Comparison of ENCODE assay signal across 8 cellular contexts in the genomic region with DNA sequence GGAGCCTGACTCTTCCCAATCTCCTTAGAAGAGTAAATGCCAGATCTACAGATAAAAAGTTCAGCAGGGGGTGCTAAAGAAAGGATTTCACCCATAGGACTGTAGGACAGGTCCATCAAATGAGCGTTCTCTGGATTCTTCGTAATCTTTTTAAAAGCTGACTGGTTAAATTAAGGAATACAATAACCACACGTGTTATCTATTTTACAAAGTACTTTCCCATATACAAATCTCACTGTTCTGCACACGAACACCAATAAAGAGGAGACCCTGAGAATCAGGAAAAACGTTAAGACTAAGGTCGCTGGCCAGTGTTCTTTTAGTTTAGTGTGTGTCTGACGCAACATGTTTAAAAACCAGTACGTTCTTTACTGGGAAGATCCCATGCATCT. TPM values are rescaled to one million over a fixed set of nuclear protein-coding genes. Genes with fewer than 3 reads are reported as not detected.
DNase-seq lines count a peak whose midpoint lies in the region; ATAC-seq, FAIRE-seq and TF ChIP-seq lines count a peak whose summit lies in the region.

No MANE protein-coding gene starts in this region.

- H3K9me3 Mint-ChIP-seq in type B pancreatic cell: no peaks in the 10 kb centered on the region

- H3K9me3 ChIP-seq in NT2/D1 (ENCODE audit: insufficient read depth, low read length) (no peaks in the 10 kb centered on the region), right lobe of liver (no peaks in the 10 kb centered on the region)

- WGBS in right lobe of liver (ENCODE audit: insufficient coverage, low coverage, low lambda C conversion rate, missing lambda C conversion rate): 0% methylated on average over 8 of the region's 8 CpGs

- H3K4me3 Mint-ChIP-seq in type B pancreatic cell: no peak overlapping the region

- H3K27ac ChIP-seq in coronary artery: peak overlapping the region; percentile 79 to 86
- peak overlapping the region; percentile 61 to 87 (median 71) for H3K27ac ChIP-seq in right lobe of liver

- no peak overlapping the region for H3K27ac Mint-ChIP-seq in type B pancreatic cell

- TF ChIP-seq POLR2A in right lobe of liver (IDR thresholded peaks at IDR 0.05): no peak

- H3K4me3 ChIP-seq in NT2/D1 (ENCODE audit: insufficient read length, low read depth) (peak overlapping the region; percentile 82), coronary artery (peak overlapping the region; percentile 82), right lobe of liver (peak overlapping the region; percentile 69 to 93 (median 82))

- peaks cover 10% of the 10 kb centered on the region for H3K4me1 Mint-ChIP-seq in type B pancreatic cell (ENCODE audit: unreplicated experiment)

- TF ChIP-seq CTCF in D721Med (IDR thresholded peaks at IDR 0.05; ENCODE audit: insufficient read depth, missing control alignments): peak; percentile 38
- TF ChIP-seq CTCF in coronary artery (IDR thresholded peaks at IDR 0.05): no peak
- TF ChIP-seq CTCF in right lobe of liver (IDR thresholded peaks at IDR 0.05): peak; percentile 27 to 32 (median 29)
- TF ChIP-seq CTCF in type B pancreatic cell (conservative IDR thresholded peaks at IDR 0.05): peak; percentile 44

- intact Hi-C loops in right lobe of liver (cut with DNase I): loop anchor here in 1 of 2 donors (5.0 kb wide), 1 partner anchor 76 kb away; no protein-coding TSS in a partner anchor

- no peaks in the 10 kb centered on the region for H3K4me1 ChIP-seq in NT2/D1 (ENCODE audit: insufficient read depth, insufficient read length)
- peaks cover 0 to 18% (median 9%) of the 10 kb centered on the region in 4 donors for H3K4me1 ChIP-seq in right lobe of liver

- H3K36me3 ChIP-seq in NT2/D1 (ENCODE audit: insufficient read depth, insufficient read length, low read length): peaks cover 12% of the 10 kb centered on the region
- peaks cover 0 to 5% (median 0%) of the 10 kb centered on the region in 4 donors for H3K36me3 ChIP-seq in right lobe of liver

- no peak for FAIRE-seq in D721Med (lab: Jason Lieb, UNC)

- no peaks in the 10 kb centered on the region for H3K27me3 Mint-ChIP-seq in type B pancreatic cell

- peak; percentile 14 for ATAC-seq in GM19397 (IDR thresholded peaks at IDR 0.05; ENCODE audit: unreplicated experiment)
- ATAC-seq in HG03442 (IDR thresholded peaks at IDR 0.05; ENCODE audit: unreplicated experiment): peak; percentile 10
- ATAC-seq in right lobe of liver: peak; percentile 53 to 60 (median 56)

- no peaks in the 10 kb centered on the region for H3K27me3 ChIP-seq in NT2/D1 (ENCODE audit: insufficient read depth, insufficient read length)
- no peaks in the 10 kb centered on the region for H3K27me3 ChIP-seq in right lobe of liver

- no peak for DNase-seq in D721Med (ENCODE audit: insufficient read length, low spot score)
- DNase-seq in NT2/D1 (ENCODE audit: low read depth, low spot score): no peak
- no peak for DNase-seq in coronary artery (ENCODE audit: low spot score)
- no peak for DNase-seq in right lobe of liver
- no peak for DNase-seq in type B pancreatic cell (ENCODE audit: extremely low spot score, unreplicated experiment)
- no peak for DNase-seq in stimulated activated CD4-positive, alpha-beta T cell treated with anti-CD3 and anti-CD28 coated beads, Interleukin-1b, Interleukin-23, amount 100 ng/mL, for 48 hours

- peaks cover 6% of the 10 kb centered on the region for H3K36me3 Mint-ChIP-seq in type B pancreatic cell

- H3K9ac ChIP-seq in NT2/D1 (ENCODE audit: insufficient read length, low read depth): peak overlapping the region; percentile 82

RNA-seq across cellular contexts. Expression of a gene that starts 0.5 kb away (rescaled TPM):
- total RNA-seq in right lobe of liver (10 to 100 TPM; 16.2 to 38.0 (median 27.7) TPM), type B pancreatic cell (ENCODE audit: low replicate concordance) (19.0 and 28.7 TPM in 2 replicates)

RNA-seq across cellular contexts. Expression of a gene that starts 0.7 kb away (rescaled TPM):
- total RNA-seq in right lobe of liver: 10 to 100 TPM in 2 of 6 experiments, 1 to 10 TPM in 4; 6.3 to 13.9 (median 9.1) TPM
- 8.4 and 29.8 TPM in 2 replicates for total RNA-seq in type B pancreatic cell (ENCODE audit: low replicate concordance)

RNA-seq across cellular contexts. Expression of a gene that starts 32.8 kb away (rescaled TPM):
- not detected for total RNA-seq in right lobe of liver
- total RNA-seq in type B pancreatic cell (ENCODE audit: low replicate concordance): not detected in 2 replicates
